In the genomic region with DNA sequence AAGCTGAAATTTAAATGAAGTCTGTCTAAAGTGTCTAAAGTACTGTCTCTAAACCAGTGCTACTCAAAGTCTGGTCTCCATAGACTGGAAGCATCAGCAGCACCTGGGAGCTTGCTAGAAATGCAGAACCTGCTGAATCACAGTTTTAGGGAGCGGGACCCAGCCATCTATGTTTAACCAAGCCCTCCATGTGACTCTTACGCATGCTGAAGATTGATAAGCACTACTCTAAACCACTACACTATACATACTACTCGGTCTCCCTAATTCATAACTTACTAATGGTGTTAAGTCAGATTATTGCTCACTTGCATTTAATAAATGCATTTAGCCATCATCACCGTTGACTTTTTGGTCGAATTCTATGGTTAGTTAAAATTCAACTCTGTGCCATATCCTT, we compare ENCODE assay signal across 1 cellular context.
TF ChIP-seq lines count a peak whose summit lies in the region.

No MANE protein-coding gene starts in this region.

TF ChIP-seq in K562, 482 proteins besides CTCF, POLR2A, EP300 and RAD21 (continued from another document and continues in another):
- TF ChIP-seq, protein P1, sequence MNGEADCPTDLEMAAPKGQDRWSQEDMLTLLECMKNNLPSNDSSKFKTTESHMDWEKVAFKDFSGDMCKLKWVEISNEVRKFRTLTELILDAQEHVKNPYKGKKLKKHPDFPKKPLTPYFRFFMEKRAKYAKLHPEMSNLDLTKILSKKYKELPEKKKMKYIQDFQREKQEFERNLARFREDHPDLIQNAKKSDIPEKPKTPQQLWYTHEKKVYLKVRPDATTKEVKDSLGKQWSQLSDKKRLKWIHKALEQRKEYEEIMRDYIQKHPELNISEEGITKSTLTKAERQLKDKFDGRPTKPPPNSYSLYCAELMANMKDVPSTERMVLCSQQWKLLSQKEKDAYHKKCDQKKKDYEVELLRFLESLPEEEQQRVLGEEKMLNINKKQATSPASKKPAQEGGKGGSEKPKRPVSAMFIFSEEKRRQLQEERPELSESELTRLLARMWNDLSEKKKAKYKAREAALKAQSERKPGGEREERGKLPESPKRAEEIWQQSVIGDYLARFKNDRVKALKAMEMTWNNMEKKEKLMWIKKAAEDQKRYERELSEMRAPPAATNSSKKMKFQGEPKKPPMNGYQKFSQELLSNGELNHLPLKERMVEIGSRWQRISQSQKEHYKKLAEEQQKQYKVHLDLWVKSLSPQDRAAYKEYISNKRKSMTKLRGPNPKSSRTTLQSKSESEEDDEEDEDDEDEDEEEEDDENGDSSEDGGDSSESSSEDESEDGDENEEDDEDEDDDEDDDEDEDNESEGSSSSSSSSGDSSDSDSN (IDR thresholded peaks at IDR 0.05; ENCODE audit: borderline replicate concordance in 1 of 2, low read depth in 2 of 2, low read length in 2 of 2): no peak
- TF ChIP-seq ZNF707 (CRISPR knock-in tag; conservative IDR thresholded peaks at IDR 0.05) (no peak), BCL6 (CRISPR knock-in tag; IDR thresholded peaks at IDR 0.05) (no peak), ZNF212 (CRISPR knock-in tag; IDR thresholded peaks at IDR 0.05) (no peak), ZNF584 (CRISPR knock-in tag; IDR thresholded peaks at IDR 0.05; ENCODE audit: low read depth) (no peak), NFATC3 (IDR thresholded peaks at IDR 0.05) (no peak), HDAC1 (IDR thresholded peaks at IDR 0.05) (0 out of 4 replicates have a peak, but pooled peaks of 1 of the 2 experiments have one; percentile 35), MAFF (IDR thresholded peaks at IDR 0.05; ENCODE audit: low read length) (peak; percentile 58), ARHGAP35 (IDR thresholded peaks at IDR 0.05; ENCODE audit: partially characterized antibody) (no peak), HOXB6 (CRISPR knock-in tag; IDR thresholded peaks at IDR 0.05; ENCODE audit: borderline replicate concordance) (no peak), MBD2 (IDR thresholded peaks at IDR 0.05; ENCODE audit: borderline replicate concordance, low read depth) (no peak), ZNF830 (CRISPR knock-in tag; IDR thresholded peaks at IDR 0.05) (no peak), ZNF239 (CRISPR knock-in tag; IDR thresholded peaks at IDR 0.05) (no peak), ZNF24 (IDR thresholded peaks at IDR 0.05) (no peak), BRD9 (IDR thresholded peaks at IDR 0.05; ENCODE audit: low read depth, partially characterized antibody) (no peak), ZNF174 (CRISPR knock-in tag; IDR thresholded peaks at IDR 0.05) (no peak), TBL1XR1 (IDR thresholded peaks at IDR 0.05; ENCODE audit: low read length in 2 of 2) (peak in 1 of 2 experiments; percentile 29; a peak in 1 of 4 replicates), ZNF717 (CRISPR knock-in tag; IDR thresholded peaks at IDR 0.05) (no peak), CXXC5 (CRISPR knock-in tag; IDR thresholded peaks at IDR 0.05) (peak; percentile 67), SPI1 (IDR thresholded peaks at IDR 0.05; ENCODE audit: borderline replicate concordance, low read depth, low read length) (no peak), CHCHD3 (CRISPR knock-in tag; IDR thresholded peaks at IDR 0.05) (no peak), POLR2B (IDR thresholded peaks at IDR 0.05; ENCODE audit: low read depth, partially characterized antibody) (no peak), SMAD1 (IDR thresholded peaks at IDR 0.05; ENCODE audit: low read depth, low read length, partially characterized antibody) (no peak), KLF10 (CRISPR knock-in tag; IDR thresholded peaks at IDR 0.05) (no peak), ZNF766 (CRISPR knock-in tag; conservative IDR thresholded peaks at IDR 0.05) (no peak), TAL1 (IDR thresholded peaks at IDR 0.05) (peak; percentile 62), NFIC (IDR thresholded peaks at IDR 0.05) (no peak), FOXJ3 (CRISPR knock-in tag; IDR thresholded peaks at IDR 0.05) (no peak), SETDB1 (IDR thresholded peaks at IDR 0.05; ENCODE audit: low read length) (no peak), BCOR (IDR thresholded peaks at IDR 0.05) (no peak), RBFOX2 (IDR thresholded peaks at IDR 0.05; ENCODE audit: low read depth, low read length) (no peak), JUNB (CRISPR knock-in tag; conservative IDR thresholded peaks at IDR 0.05) (no peak), YY1 (IDR thresholded peaks at IDR 0.05; ENCODE audit: borderline replicate concordance in 1 of 3, control insufficient read depth in 1 of 3, extremely low read depth in 1 of 3, insufficient read depth in 3 of 3, insufficient read length in 1 of 3, insufficient replicate concordance in 2 of 3, low read depth in 1 of 3, low read length in 2 of 3) (no peak), FOSL1 (tag; conservative IDR thresholded peaks at IDR 0.05) (peak; percentile 72), SREBF2 (CRISPR knock-in tag; IDR thresholded peaks at IDR 0.05) (no peak), SIN3A (IDR thresholded peaks at IDR 0.05; ENCODE audit: borderline replicate concordance in 2 of 2, control insufficient read depth in 1 of 2, low read depth in 2 of 2, low read length in 2 of 2) (no peak), ADNP (tag; IDR thresholded peaks at IDR 0.05) (no peak), NFYB (IDR thresholded peaks at IDR 0.05; ENCODE audit: extremely low read depth, insufficient read length) (no peak), SP2 (IDR thresholded peaks at IDR 0.05; ENCODE audit: extremely low read depth, low read depth, low read length, poor library complexity, severe bottlenecking) (no peak), FOXA1 (IDR thresholded peaks at IDR 0.05; ENCODE audit: borderline replicate concordance) (0 out of 2 replicates have a peak, but pooled peaks have one; percentile 22), ZNF436 (CRISPR knock-in tag; IDR thresholded peaks at IDR 0.05) (no peak), ATF1 (CRISPR knock-in tag; IDR thresholded peaks at IDR 0.05) (no peak), ATF1 (tag; IDR thresholded peaks at IDR 0.05) (peak; percentile 56), RBBP5 (IDR thresholded peaks at IDR 0.05; ENCODE audit: borderline replicate concordance, insufficient read depth, low read length, poor library complexity, severe bottlenecking) (no peak), TEAD4 (IDR thresholded peaks at IDR 0.05; ENCODE audit: low read length) (peak; percentile 65), TEAD4 (CRISPR knock-in tag; IDR thresholded peaks at IDR 0.05; ENCODE audit: borderline replicate concordance) (no peak), MCM5 (IDR thresholded peaks at IDR 0.05; ENCODE audit: low read depth) (no peak)
- TF ChIP-seq, protein P2, sequence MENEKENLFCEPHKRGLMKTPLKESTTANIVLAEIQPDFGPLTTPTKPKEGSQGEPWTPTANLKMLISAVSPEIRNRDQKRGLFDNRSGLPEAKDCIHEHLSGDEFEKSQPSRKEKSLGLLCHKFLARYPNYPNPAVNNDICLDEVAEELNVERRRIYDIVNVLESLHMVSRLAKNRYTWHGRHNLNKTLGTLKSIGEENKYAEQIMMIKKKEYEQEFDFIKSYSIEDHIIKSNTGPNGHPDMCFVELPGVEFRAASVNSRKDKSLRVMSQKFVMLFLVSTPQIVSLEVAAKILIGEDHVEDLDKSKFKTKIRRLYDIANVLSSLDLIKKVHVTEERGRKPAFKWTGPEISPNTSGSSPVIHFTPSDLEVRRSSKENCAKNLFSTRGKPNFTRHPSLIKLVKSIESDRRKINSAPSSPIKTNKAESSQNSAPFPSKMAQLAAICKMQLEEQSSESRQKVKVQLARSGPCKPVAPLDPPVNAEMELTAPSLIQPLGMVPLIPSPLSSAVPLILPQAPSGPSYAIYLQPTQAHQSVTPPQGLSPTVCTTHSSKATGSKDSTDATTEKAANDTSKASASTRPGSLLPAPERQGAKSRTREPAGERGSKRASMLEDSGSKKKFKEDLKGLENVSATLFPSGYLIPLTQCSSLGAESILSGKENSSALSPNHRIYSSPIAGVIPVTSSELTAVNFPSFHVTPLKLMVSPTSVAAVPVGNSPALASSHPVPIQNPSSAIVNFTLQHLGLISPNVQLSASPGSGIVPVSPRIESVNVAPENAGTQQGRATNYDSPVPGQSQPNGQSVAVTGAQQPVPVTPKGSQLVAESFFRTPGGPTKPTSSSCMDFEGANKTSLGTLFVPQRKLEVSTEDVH (IDR thresholded peaks at IDR 0.05; ENCODE audit: low read depth, partially characterized antibody): peak; percentile 32
- TF ChIP-seq, protein P3, sequence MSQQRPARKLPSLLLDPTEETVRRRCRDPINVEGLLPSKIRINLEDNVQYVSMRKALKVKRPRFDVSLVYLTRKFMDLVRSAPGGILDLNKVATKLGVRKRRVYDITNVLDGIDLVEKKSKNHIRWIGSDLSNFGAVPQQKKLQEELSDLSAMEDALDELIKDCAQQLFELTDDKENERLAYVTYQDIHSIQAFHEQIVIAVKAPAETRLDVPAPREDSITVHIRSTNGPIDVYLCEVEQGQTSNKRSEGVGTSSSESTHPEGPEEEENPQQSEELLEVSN (IDR thresholded peaks at IDR 0.05; ENCODE audit: borderline replicate concordance in 1 of 2, extremely low read depth in 1 of 2, insufficient read depth in 1 of 2, insufficient read length in 1 of 2, low read depth in 1 of 2, low read length in 1 of 2, poor library complexity in 1 of 2, severe bottlenecking in 1 of 2): peak; percentile 37 to 43
- TF ChIP-seq, protein P4, sequence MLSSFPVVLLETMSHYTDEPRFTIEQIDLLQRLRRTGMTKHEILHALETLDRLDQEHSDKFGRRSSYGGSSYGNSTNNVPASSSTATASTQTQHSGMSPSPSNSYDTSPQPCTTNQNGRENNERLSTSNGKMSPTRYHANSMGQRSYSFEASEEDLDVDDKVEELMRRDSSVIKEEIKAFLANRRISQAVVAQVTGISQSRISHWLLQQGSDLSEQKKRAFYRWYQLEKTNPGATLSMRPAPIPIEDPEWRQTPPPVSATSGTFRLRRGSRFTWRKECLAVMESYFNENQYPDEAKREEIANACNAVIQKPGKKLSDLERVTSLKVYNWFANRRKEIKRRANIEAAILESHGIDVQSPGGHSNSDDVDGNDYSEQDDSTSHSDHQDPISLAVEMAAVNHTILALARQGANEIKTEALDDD (IDR thresholded peaks at IDR 0.05): peak; percentile 89
- TF ChIP-seq, protein P5, sequence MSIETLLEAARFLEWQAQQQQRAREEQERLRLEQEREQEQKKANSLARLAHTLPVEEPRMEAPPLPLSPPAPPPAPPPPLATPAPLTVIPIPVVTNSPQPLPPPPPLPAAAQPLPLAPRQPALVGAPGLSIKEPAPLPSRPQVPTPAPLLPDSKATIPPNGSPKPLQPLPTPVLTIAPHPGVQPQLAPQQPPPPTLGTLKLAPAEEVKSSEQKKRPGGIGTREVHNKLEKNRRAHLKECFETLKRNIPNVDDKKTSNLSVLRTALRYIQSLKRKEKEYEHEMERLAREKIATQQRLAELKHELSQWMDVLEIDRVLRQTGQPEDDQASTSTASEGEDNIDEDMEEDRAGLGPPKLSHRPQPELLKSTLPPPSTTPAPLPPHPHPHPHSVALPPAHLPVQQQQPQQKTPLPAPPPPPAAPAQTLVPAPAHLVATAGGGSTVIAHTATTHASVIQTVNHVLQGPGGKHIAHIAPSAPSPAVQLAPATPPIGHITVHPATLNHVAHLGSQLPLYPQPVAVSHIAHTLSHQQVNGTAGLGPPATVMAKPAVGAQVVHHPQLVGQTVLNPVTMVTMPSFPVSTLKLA (conservative IDR thresholded peaks at IDR 0.05): peak; percentile 34 to 70; a peak in 3 of 4 replicates
- TF ChIP-seq, protein P6, sequence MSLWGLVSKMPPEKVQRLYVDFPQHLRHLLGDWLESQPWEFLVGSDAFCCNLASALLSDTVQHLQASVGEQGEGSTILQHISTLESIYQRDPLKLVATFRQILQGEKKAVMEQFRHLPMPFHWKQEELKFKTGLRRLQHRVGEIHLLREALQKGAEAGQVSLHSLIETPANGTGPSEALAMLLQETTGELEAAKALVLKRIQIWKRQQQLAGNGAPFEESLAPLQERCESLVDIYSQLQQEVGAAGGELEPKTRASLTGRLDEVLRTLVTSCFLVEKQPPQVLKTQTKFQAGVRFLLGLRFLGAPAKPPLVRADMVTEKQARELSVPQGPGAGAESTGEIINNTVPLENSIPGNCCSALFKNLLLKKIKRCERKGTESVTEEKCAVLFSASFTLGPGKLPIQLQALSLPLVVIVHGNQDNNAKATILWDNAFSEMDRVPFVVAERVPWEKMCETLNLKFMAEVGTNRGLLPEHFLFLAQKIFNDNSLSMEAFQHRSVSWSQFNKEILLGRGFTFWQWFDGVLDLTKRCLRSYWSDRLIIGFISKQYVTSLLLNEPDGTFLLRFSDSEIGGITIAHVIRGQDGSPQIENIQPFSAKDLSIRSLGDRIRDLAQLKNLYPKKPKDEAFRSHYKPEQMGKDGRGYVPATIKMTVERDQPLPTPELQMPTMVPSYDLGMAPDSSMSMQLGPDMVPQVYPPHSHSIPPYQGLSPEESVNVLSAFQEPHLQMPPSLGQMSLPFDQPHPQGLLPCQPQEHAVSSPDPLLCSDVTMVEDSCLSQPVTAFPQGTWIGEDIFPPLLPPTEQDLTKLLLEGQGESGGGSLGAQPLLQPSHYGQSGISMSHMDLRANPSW (CRISPR knock-in tag; IDR thresholded peaks at IDR 0.05): no peak
- TF ChIP-seq, protein P7, sequence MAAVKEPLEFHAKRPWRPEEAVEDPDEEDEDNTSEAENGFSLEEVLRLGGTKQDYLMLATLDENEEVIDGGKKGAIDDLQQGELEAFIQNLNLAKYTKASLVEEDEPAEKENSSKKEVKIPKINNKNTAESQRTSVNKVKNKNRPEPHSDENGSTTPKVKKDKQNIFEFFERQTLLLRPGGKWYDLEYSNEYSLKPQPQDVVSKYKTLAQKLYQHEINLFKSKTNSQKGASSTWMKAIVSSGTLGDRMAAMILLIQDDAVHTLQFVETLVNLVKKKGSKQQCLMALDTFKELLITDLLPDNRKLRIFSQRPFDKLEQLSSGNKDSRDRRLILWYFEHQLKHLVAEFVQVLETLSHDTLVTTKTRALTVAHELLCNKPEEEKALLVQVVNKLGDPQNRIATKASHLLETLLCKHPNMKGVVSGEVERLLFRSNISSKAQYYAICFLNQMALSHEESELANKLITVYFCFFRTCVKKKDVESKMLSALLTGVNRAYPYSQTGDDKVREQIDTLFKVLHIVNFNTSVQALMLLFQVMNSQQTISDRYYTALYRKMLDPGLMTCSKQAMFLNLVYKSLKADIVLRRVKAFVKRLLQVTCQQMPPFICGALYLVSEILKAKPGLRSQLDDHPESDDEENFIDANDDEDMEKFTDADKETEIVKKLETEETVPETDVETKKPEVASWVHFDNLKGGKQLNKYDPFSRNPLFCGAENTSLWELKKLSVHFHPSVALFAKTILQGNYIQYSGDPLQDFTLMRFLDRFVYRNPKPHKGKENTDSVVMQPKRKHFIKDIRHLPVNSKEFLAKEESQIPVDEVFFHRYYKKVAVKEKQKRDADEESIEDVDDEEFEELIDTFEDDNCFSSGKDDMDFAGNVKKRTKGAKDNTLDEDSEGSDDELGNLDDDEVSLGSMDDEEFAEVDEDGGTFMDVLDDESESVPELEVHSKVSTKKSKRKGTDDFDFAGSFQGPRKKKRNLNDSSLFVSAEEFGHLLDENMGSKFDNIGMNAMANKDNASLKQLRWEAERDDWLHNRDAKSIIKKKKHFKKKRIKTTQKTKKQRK (IDR thresholded peaks at IDR 0.05; ENCODE audit: borderline replicate concordance, low read depth, low read length): no peak
